15 cellular contexts compared by ENCODE assay signal in the genomic region with DNA sequence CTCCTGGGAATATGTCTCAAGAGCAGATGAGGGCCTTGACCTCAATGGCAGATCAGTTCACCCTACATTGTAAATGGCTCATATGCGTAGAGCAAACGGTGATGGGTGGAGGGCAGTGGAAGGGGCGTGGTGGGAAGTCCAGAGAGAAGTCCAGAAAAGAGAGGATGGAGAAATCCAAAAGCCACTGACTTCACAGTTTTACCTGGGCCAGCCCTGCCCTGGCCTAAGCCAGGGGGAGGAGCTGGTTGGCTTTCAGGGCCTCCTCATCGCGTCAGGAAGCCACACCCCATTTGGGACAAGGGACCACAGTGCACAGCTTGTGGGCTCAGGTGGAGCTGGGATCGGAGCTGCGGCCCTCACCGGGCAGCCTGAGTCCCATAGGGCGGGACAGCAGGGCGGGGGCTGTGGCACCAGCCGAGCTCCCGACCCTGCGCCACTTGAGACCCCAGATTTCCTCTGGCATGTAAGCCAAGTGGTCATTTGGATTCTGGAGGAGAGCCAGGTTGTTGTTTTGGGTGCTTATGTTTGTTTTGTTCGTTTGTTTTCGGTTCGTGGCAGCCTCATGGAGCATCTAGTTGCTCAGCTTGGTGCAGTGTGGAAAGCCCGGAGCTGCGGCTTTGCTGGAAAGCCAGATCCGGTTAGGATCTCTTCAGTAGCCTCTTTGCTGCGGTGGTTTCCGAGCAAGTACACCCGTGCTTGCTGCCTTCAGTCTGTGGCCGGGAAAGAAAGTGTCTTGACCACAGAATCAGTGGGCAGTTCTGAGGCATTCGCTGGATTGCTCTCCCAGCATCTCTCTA. TPM values are rescaled to one million over a fixed set of nuclear protein-coding genes. Genes with fewer than 3 reads are reported as not detected.
DNase-seq lines count a peak whose midpoint lies in the region; ATAC-seq and TF ChIP-seq lines count a peak whose summit lies in the region.
"Had no signal": no experiment of that assay in that cellular context is flagged by ENCODE, and none has a peak within 500 bp of the region (broad histone marks: within the 10 kb centered on the region; RNA-seq: fewer than 3 reads in every experiment).

No MANE protein-coding gene starts in this region.

- H2AFZ ChIP-seq in trophoblast cell (ENCODE audit: insufficient read depth, low read length, poor library complexity) = no peak overlapping the region

- H3K4me1 ChIP-seq in trophoblast cell (ENCODE audit: control insufficient read depth in 1 of 2, insufficient read depth in 2 of 2, low read length in 2 of 2) (peaks cover 5 to 6% of the 10 kb centered on the region in 2 experiments), HAP-1 (no peaks in the 10 kb centered on the region)

- no peak overlapping the region for H2BK5ac ChIP-seq in trophoblast cell (ENCODE audit: low read depth, low read length, poor library complexity)

- H3K27me3 ChIP-seq in trophoblast cell (ENCODE audit: insufficient read depth, low read length) = no peaks in the 10 kb centered on the region
- no peaks in the 10 kb centered on the region for H3K27me3 ChIP-seq in HAP-1 (ENCODE audit: low read depth)
- H3K27me3 ChIP-seq: BLaER1 treated with 17β-estradiol and CSF1 and Interleukin-3, amounts not matched to agents 10 nM and 100 nM had no signal

- peak overlapping the region; percentile 77 for H2BK12ac ChIP-seq in trophoblast cell (ENCODE audit: low read length)

- no peak overlapping the region for H3K14ac ChIP-seq in trophoblast cell (ENCODE audit: low read length)

- H3K4ac ChIP-seq in trophoblast cell (ENCODE audit: low read depth, low read length) = no peak overlapping the region

- H2BK120ac ChIP-seq in trophoblast cell (ENCODE audit: insufficient read depth, low read length, poor library complexity) = no peak overlapping the region

- no peak for ATAC-seq in GM18909 (IDR thresholded peaks at IDR 0.05; ENCODE audit: poor library complexity, unreplicated experiment)
- ATAC-seq: left colon; stimulated activated memory B cell treated with anti-CD40 and anti-IgM and Interleukin-4, amounts not matched to agents 10 μg/mL and 1 μg/mL and 100 μg/mL, for 72 hours had no signal

- no peak overlapping the region for H4K8ac ChIP-seq in trophoblast cell (ENCODE audit: low read depth, low read length)

- H3K27ac ChIP-seq in trophoblast cell (ENCODE audit: low read depth, low read length) = no peak overlapping the region
- H3K27ac ChIP-seq: BLaER1 treated with 17β-estradiol and CSF1 and Interleukin-3, amounts not matched to agents 10 nM and 100 nM had no signal

- H3K79me2 ChIP-seq in trophoblast cell (ENCODE audit: control insufficient read depth, insufficient read depth, low read length, poor library complexity) = peaks cover 2% of the 10 kb centered on the region

- TF ChIP-seq CTCF in fibroblast of mammary gland (conservative IDR thresholded peaks at IDR 0.05; ENCODE audit: control insufficient read depth, insufficient read depth, low read depth, low read length) = no peak

- in situ Hi-C loops in HAP-1 (cut with MboI; ENCODE audit: low sequenced_read_pairs) = no loop called here

- peak overlapping the region; percentile 42 for H4K91ac ChIP-seq in trophoblast cell (ENCODE audit: low read depth, low read length)

- H3K79me1 ChIP-seq in trophoblast cell (ENCODE audit: low read length) = peaks cover 8% of the 10 kb centered on the region

- peak overlapping the region; percentile 50 for H3K18ac ChIP-seq in trophoblast cell (ENCODE audit: low read length)

- H3K23ac ChIP-seq in trophoblast cell (ENCODE audit: low read length) = no peak overlapping the region

- H3K9me3 ChIP-seq in trophoblast cell (ENCODE audit: insufficient read depth, low read depth, low read length) (no peaks in the 10 kb centered on the region), HAP-1 (no peaks in the 10 kb centered on the region)

- H3K4me2 ChIP-seq in trophoblast cell (ENCODE audit: low read length) = no peak overlapping the region

- no peak overlapping the region for H3K4me3 ChIP-seq in fibroblast of mammary gland (ENCODE audit: control insufficient read depth, low read depth, low read length)
- H3K4me3 ChIP-seq in trophoblast cell (ENCODE audit: low read depth, low read length) = no peak overlapping the region
- H3K4me3 ChIP-seq in HAP-1 = no peak overlapping the region
- H3K4me3 ChIP-seq: BLaER1 treated with 17β-estradiol and CSF1 and Interleukin-3, amounts not matched to agents 10 nM and 100 nM had no signal

- DNase-seq in ELF-1 (ENCODE audit: low read depth, low spot score) (peak; percentile 51), NCI-H69 (lab: John Stamatoyannopoulos, UW) (peak; percentile 78), fibroblast of mammary gland (ENCODE audit: low read depth) (peak; percentile 33), trophoblast cell (peak in 1 of 2 donors; percentile 14), HAP-1 (ENCODE audit: low spot score in 2 of 2) (no peak), UCSD-AML1 (lab: John Stamatoyannopoulos, UW; ENCODE audit: unreplicated experiment) (no peak), HT-29 (ENCODE audit: low spot score) (no peak)
- DNase-seq: activated CD4-positive, alpha-beta memory T cell treated with anti-CD3 and anti-CD28 coated beads, Interleukin-2, amount 10 ng/mL, durations not matched to agents 7 days and 5 days; left colon; NCI-H187; nucleus accumbens had no signal

- H3K9ac ChIP-seq in trophoblast cell (ENCODE audit: low read length) = no peak overlapping the region
- H3K9ac ChIP-seq: BLaER1 treated with 17β-estradiol and CSF1 and Interleukin-3, amounts not matched to agents 10 nM and 100 nM had no signal

- H3K36me3 ChIP-seq in trophoblast cell (ENCODE audit: control insufficient read depth in 1 of 2, insufficient read depth in 2 of 2, low read length in 2 of 2) (no peaks in the 10 kb centered on the region), HAP-1 (replicated peaks) (no peaks in the 10 kb centered on the region)
- H3K36me3 ChIP-seq: BLaER1 treated with 17β-estradiol and CSF1 and Interleukin-3, amounts not matched to agents 10 nM and 100 nM had no signal

- no CpG with 5 or more reads among the region's 24 CpGs for WGBS in trophoblast cell (ENCODE audit: extremely low coverage, insufficient coverage, insufficient read length)

- H4K12ac ChIP-seq in trophoblast cell (ENCODE audit: low read depth, low read length) = no peak overlapping the region

- H2AK5ac ChIP-seq in trophoblast cell (ENCODE audit: low read length) = peak overlapping the region; percentile 77

RNA-seq across cellular contexts. Expression of gene RIOK1, which starts 42.2 kb away (rescaled TPM):
- polyA plus RNA-seq in trophoblast cell (2013) = 24.7 and 25.6 TPM in 2 replicates
- total RNA-seq in HT-29 (2014; rRNA removed; shearing (Covaris generic)) = 21.9 and 28.4 TPM in 2 replicates

RNA-seq across cellular contexts. Expression of gene CAGE1, which starts 42.2 kb away (rescaled TPM):
- 0.10 and 0.12 TPM in 2 replicates for polyA plus RNA-seq in trophoblast cell (2013)
- 0.10 and 0.16 TPM in 2 replicates for total RNA-seq in HT-29 (2014; rRNA removed; shearing (Covaris generic))
- total RNA-seq: glomerular endothelial cell had no signal

Comparison
In these comparisons a context has a peak if more than half of its experiments do, and no peak if none do; other contexts are left out.
1. DNase-seq: peak in ELF-1 (single experiment), NCI-H69 (single experiment) and fibroblast of mammary gland (single experiment); none in HAP-1 (0 of 2), UCSD-AML1 (single experiment) and HT-29 (single experiment).